8 cellular contexts compared by ENCODE assay signal in genomic region chr7:3300651-3301471, GRCh38. TPM values are rescaled to one million over a fixed set of nuclear protein-coding genes. Genes with fewer than 3 reads are reported as not detected.
DNase-seq lines count a peak whose midpoint lies in the region; ATAC-seq and TF ChIP-seq lines count a peak whose summit lies in the region.

SDK1 (plus strand) TSS chr7:3301252; CDS start chr7:3301587, 335 bp downstream.

- peak within 1 kb of the TSS; percentile 59 for H3K4me2 ChIP-seq in SU-DHL-6 (ENCODE audit: low read depth, low read length, poor library complexity, severe bottlenecking)

- peak within 1 kb of the TSS; percentile 31 for H3K9ac ChIP-seq in SU-DHL-6 (ENCODE audit: low read length)

- H3K9me3 ChIP-seq in HEK293 (ENCODE audit: control insufficient read depth, insufficient read depth, low read depth, low read length) (no peaks in the 10 kb centered on the region), SU-DHL-6 (ENCODE audit: insufficient read depth, low read length) (no peaks in the 10 kb centered on the region)

- peak; percentile 99 for ATAC-seq in left ventricle myocardium superior

- DNase-seq in GDM1 (lab: John Stamatoyannopoulos, UW) (peak; percentile 80), NCI-H1048 (lab: John Stamatoyannopoulos, UW) (peak; percentile 79), amniotic stem cell (lab: John Stamatoyannopoulos, UW) (peak; percentile 36), left ventricle myocardium superior (peak; percentile 97), pulmonary artery endothelial cell (ENCODE audit: low read depth, low spot score) (peak; percentile 66)

- POLR2A ChIA-PET in HEK293 (lab: Yijun Ruan, JAX): interaction anchor here (0.7 kb wide), 1 partner anchor 509 kb away, joined by 8 read pairs; no protein-coding TSS in a partner anchor

- H3K9me2 ChIP-seq in SU-DHL-6 (replicated peaks; ENCODE audit: insufficient read depth, low read length): no peaks in the 10 kb centered on the region

- TF ChIP-seq CTCF in HEK293 (tag by site-specific recombination; IDR thresholded peaks at IDR 0.05): 0 out of 2 replicates have a peak, but pooled peaks have one; percentile 23
- peak; percentile 61 for TF ChIP-seq CTCF in SU-DHL-6 (IDR thresholded peaks at IDR 0.05; ENCODE audit: insufficient read depth, low read length, poor library complexity, severe bottlenecking)

- intact Hi-C loops in left ventricle myocardium superior (cut with micrococcal nuclease): no loop called here

- H3K4me1 ChIP-seq in HEK293 (ENCODE audit: control insufficient read depth, insufficient read depth, low read length) (peaks cover 8% of the 10 kb centered on the region; the same call in 1 of the 2 replicates), urinary bladder (ENCODE audit: insufficient read depth) (no peaks in the 10 kb centered on the region)

- no peaks in the 10 kb centered on the region for H3K36me3 ChIP-seq in HEK293 (ENCODE audit: control insufficient read depth in 2 of 2, insufficient read depth in 1 of 2, low read length in 2 of 2)
- no peaks in the 10 kb centered on the region for H3K36me3 ChIP-seq in SU-DHL-6 (ENCODE audit: low read length)
- no peaks in the 10 kb centered on the region for H3K36me3 ChIP-seq in urinary bladder (ENCODE audit: insufficient read depth)

- H3K79me2 ChIP-seq in SU-DHL-6 (ENCODE audit: insufficient read depth, low read length): no peaks in the 10 kb centered on the region

- H4K20me1 ChIP-seq in SU-DHL-6 (ENCODE audit: low read depth, low read length): no peaks in the 10 kb centered on the region

- H3K27me3 ChIP-seq in SU-DHL-6 (ENCODE audit: low read length): no peaks in the 10 kb centered on the region

- CTCF ChIA-PET in HEK293 (lab: Yijun Ruan, JAX): interaction anchor here (0.5 to 2.7 kb wide), 6 partner anchors 9 to 305 kb away, joined by 3 to 9 read pairs (median 3); no protein-coding TSS in a partner anchor

- peak within 1 kb of the TSS; percentile 67 for H3K4me3 ChIP-seq in HEK293 (ENCODE audit: low read depth, low read length)
- peak within 1 kb of the TSS; percentile 43 for H3K4me3 ChIP-seq in SU-DHL-6 (ENCODE audit: insufficient read depth, low read length, poor library complexity, severe bottlenecking)
- H3K4me3 ChIP-seq in urinary bladder (ENCODE audit: low read depth, low read length): peak within 1 kb of the TSS; percentile 94

- no peaks in the 10 kb centered on the region for H3F3A ChIP-seq in SU-DHL-6 (ENCODE audit: insufficient read depth)

- WGBS in urinary bladder: under 1% methylated on average over 117 of the region's 122 CpGs

- peak within 1 kb of the TSS; percentile 81; the same call in 1 of the 2 replicates for H3K27ac ChIP-seq in HEK293 (ENCODE audit: extremely low read depth, low read depth, low read length)
- H3K27ac ChIP-seq in SU-DHL-6 (ENCODE audit: low read depth, low read length): no peak within 1 kb of the TSS
- H3K27ac ChIP-seq in urinary bladder (ENCODE audit: low read depth): no peak within 1 kb of the TSS

- H2AFZ ChIP-seq in SU-DHL-6 (ENCODE audit: low read depth, low read length, severe bottlenecking): peak within 1 kb of the TSS; percentile 70

TF ChIP-seq in HEK293, 187 proteins besides CTCF, POLR2A, EP300 and RAD21 (continues in another document):
- TF ChIP-seq HOXA7 (CRISPR knock-in tag; IDR thresholded peaks at IDR 0.05; ENCODE audit: borderline replicate concordance): no peak
- no peak for TF ChIP-seq ZNF488 (tag by site-specific recombination; IDR thresholded peaks at IDR 0.05)
- no peak for TF ChIP-seq ZNF202 (tag by site-specific recombination; IDR thresholded peaks at IDR 0.05; ENCODE audit: borderline replicate concordance)
- no peak for TF ChIP-seq ZFP41 (tag by site-specific recombination; IDR thresholded peaks at IDR 0.05; ENCODE audit: borderline replicate concordance)
- TF ChIP-seq ZNF350 (tag by site-specific recombination; IDR thresholded peaks at IDR 0.05): no peak
- 0 out of 2 replicates have a peak, but pooled peaks have one; percentile 13 for TF ChIP-seq EGR2 (tag by site-specific recombination; IDR thresholded peaks at IDR 0.05; ENCODE audit: low read depth)
- no peak for TF ChIP-seq PRDM1 (tag by site-specific recombination; IDR thresholded peaks at IDR 0.05)
- no peak for TF ChIP-seq ZBTB1 (tag by site-specific recombination; IDR thresholded peaks at IDR 0.05)
- TF ChIP-seq SP7 (tag by site-specific recombination; IDR thresholded peaks at IDR 0.05): no peak
- TF ChIP-seq KLF8 (tag by site-specific recombination; IDR thresholded peaks at IDR 0.05): peak; percentile 41; the same call in 1 of the 2 replicates
- no peak for TF ChIP-seq ZNF707 (tag by site-specific recombination; IDR thresholded peaks at IDR 0.05)
- no peak for TF ChIP-seq ZNF704 (tag by site-specific recombination; IDR thresholded peaks at IDR 0.05)
- peak; percentile 46; the same call in 1 of the 2 replicates for TF ChIP-seq ZFHX2 (tag by site-specific recombination; conservative IDR thresholded peaks at IDR 0.05)
- TF ChIP-seq ZNF366 (tag by site-specific recombination; conservative IDR thresholded peaks at IDR 0.05): no peak
- no peak for TF ChIP-seq ZNF830 (tag by site-specific recombination; IDR thresholded peaks at IDR 0.05; ENCODE audit: low read depth)
- TF ChIP-seq SP2 (tag by site-specific recombination; IDR thresholded peaks at IDR 0.05): no peak; the same call in 1 of the 2 replicates
- peak; percentile 24; the same call in 1 of the 2 replicates for TF ChIP-seq PRDM10 (tag by site-specific recombination; IDR thresholded peaks at IDR 0.05)
- no peak for TF ChIP-seq SCRT1 (tag by site-specific recombination; IDR thresholded peaks at IDR 0.05; ENCODE audit: borderline replicate concordance)
- no peak for TF ChIP-seq SALL2 (tag by site-specific recombination; IDR thresholded peaks at IDR 0.05; ENCODE audit: borderline replicate concordance)
- TF ChIP-seq IKZF3 (tag by site-specific recombination; IDR thresholded peaks at IDR 0.05): no peak
- no peak for TF ChIP-seq ATF2 (tag by site-specific recombination; IDR thresholded peaks at IDR 0.05; ENCODE audit: low read depth)
- peak; percentile 88 for TF ChIP-seq ZBTB8A (tag by site-specific recombination; IDR thresholded peaks at IDR 0.05)

RNA-seq across cellular contexts. Expression of gene SDK1, which starts in this region (rescaled TPM):
- total RNA-seq in left ventricle myocardium superior: 2.5 TPM
- total RNA-seq in pulmonary artery endothelial cell: 0.18 and 1.1 TPM in 2 replicates
- 15.1 TPM for total RNA-seq in urinary bladder
- 9.8 TPM for polyA plus RNA-seq in urinary bladder

Comparison
In these comparisons a context has a peak if more than half of its experiments do, and no peak if none do; other contexts are left out.
1. DNase-seq: peak in every context shown above with its lines; median percentile 97 in left ventricle myocardium superior; 80 in GDM1; 79 in NCI-H1048; 66 in pulmonary artery endothelial cell; 36 in amniotic stem cell.
2. H3K4me3 ChIP-seq: peak in every context shown above with its lines; median percentile 94 in urinary bladder; 67 in HEK293; 43 in SU-DHL-6.